9 cellular contexts compared by ENCODE assay signal in the genomic region with DNA sequence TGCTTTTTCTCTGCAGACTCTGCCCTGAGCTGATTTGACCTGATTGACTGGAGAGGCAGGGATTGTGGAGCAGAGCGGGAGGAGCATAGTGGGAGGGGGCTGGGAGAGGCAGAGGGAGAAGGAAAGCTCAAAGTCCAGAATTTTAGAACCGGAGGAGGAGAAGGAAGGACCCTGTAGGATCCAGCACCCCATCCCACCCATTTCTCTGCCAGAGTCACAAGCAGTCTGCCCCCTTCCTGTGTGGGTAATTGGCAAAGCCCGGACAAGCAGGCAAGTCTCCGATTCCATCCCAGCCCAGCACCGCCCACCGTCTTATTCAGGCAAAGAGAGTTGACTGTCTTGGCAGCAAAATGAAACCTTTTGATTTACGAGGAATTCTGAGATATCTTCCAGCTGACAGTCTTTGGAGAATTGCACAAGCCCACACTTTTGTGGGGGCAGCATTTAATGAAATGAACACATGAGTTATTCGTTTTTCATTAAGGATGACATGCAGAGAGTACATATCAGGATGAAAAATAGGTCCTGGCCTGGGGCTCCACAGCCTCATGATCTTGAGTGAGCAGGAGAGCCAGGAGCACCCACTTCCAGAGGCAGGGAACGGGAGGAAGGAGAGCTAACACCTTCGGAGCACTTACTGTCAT.
DNase-seq lines count a peak whose midpoint lies in the region; ATAC-seq and TF ChIP-seq lines count a peak whose summit lies in the region.
"Had no signal": no experiment of that assay in that cellular context is flagged by ENCODE, and none has a peak within 500 bp of the region (broad histone marks: within the 10 kb centered on the region; RNA-seq: fewer than 3 reads in every experiment).

No MANE protein-coding gene starts in this region.

- no peaks in the 10 kb centered on the region for H3K36me3 Mint-ChIP-seq in Calu3 (ENCODE audit: insufficient read depth, unreplicated experiment)
- H3K36me3 Mint-ChIP-seq in CD14-positive monocyte = no peaks in the 10 kb centered on the region
- no peaks in the 10 kb centered on the region for H3K36me3 Mint-ChIP-seq in activated CD4-positive, alpha-beta T cell treated with anti-CD3 and anti-CD28 coated beads for 36 hours (ENCODE audit: low read depth)

- H3K4me3 Mint-ChIP-seq in Calu3 (ENCODE audit: low read depth, unreplicated experiment) = no peak overlapping the region
- no peak overlapping the region for H3K4me3 Mint-ChIP-seq in CD14-positive monocyte
- no peak overlapping the region for H3K4me3 Mint-ChIP-seq in activated CD4-positive, alpha-beta T cell treated with anti-CD3 and anti-CD28 coated beads for 36 hours
- H3K4me3 Mint-ChIP-seq: activated naive CD8-positive, alpha-beta T cell had no signal

- no TSS peak for BruUV-seq in Calu3 (replicated peaks; lab: Mats Ljungman, UMichigan)

- H3K27me3 Mint-ChIP-seq in Calu3 (ENCODE audit: unreplicated experiment) (peaks cover 21% of the 10 kb centered on the region), CD14-positive monocyte (ENCODE audit: low read depth in 3 of 3) (peaks cover 3 to 8% (median 4%) of the 10 kb centered on the region in 3 donors)
- peaks cover 18% of the 10 kb centered on the region for H3K27me3 Mint-ChIP-seq in activated CD4-positive, alpha-beta T cell treated with anti-CD3 and anti-CD28 coated beads for 36 hours

- H3K79me2 ChIP-seq in ACC112 (ENCODE audit: control insufficient read depth, insufficient read depth, low read length, unreplicated experiment) = no peaks in the 10 kb centered on the region

- TF ChIP-seq CTCF in Peyer's patch (IDR thresholded peaks at IDR 0.05) = no peak
- no peak for TF ChIP-seq CTCF in fibroblast of mammary gland (conservative IDR thresholded peaks at IDR 0.05; ENCODE audit: control insufficient read depth, insufficient read depth, low read depth, low read length)
- no peak for TF ChIP-seq CTCF in Calu3 (IDR thresholded peaks at IDR 0.05; ENCODE audit: unreplicated experiment)
- no peak for TF ChIP-seq CTCF in CD14-positive monocyte (IDR thresholded peaks at IDR 0.05)

- peaks cover 36% of the 10 kb centered on the region for H3K4me1 ChIP-seq in ACC112 (ENCODE audit: control insufficient read depth, insufficient read depth, low read length, unreplicated experiment)
- peaks cover 0 to 21% (median 0%) of the 10 kb centered on the region in 4 donors for H3K4me1 ChIP-seq in Peyer's patch

- DNase-seq in Peyer's patch (peak in 1 of 3 donors; percentile 50), fibroblast of mammary gland (ENCODE audit: low read depth) (peak; percentile 99), nucleus accumbens (lab: John Stamatoyannopoulos, UW) (peak in 33 of 56 donors; percentile 18 to 78 (median 45)), Calu3 (no peak), CD14-positive monocyte (ENCODE audit: low spot score) (no peak), NCI-H1105 treated with DMSO at 0.1 percent for 48 hours (lab: John Stamatoyannopoulos, UW) (no peak)
- DNase-seq in activated CD4-positive, alpha-beta T cell treated with anti-CD3 and anti-CD28 coated beads for 36 hours = no peak

- H2AFZ ChIP-seq in ACC112 (ENCODE audit: low read length, unreplicated experiment) = peak overlapping the region; percentile 35

- no peak for TF ChIP-seq POLR2A in Peyer's patch (IDR thresholded peaks at IDR 0.05)

- peak overlapping the region; percentile 38 for H3K4me3 ChIP-seq in ACC112 (ENCODE audit: low read depth, low read length)
- H3K4me3 ChIP-seq in Peyer's patch = no peak overlapping the region
- H3K4me3 ChIP-seq in fibroblast of mammary gland (ENCODE audit: control insufficient read depth, low read depth, low read length) = no peak overlapping the region

- no peaks in the 10 kb centered on the region for H3K27me3 ChIP-seq in ACC112 (ENCODE audit: insufficient read depth, low read length)
- H3K27me3 ChIP-seq in Peyer's patch = no peaks in the 10 kb centered on the region

- POLR2A ChIA-PET in activated CD4-positive, alpha-beta T cell treated with anti-CD3 and anti-CD28 coated beads for 36 hours (lab: Charles Lee) = no interaction called here

- H3K27ac Mint-ChIP-seq in Calu3 (ENCODE audit: unreplicated experiment) = no peak overlapping the region
- no peak overlapping the region for H3K27ac Mint-ChIP-seq in CD14-positive monocyte
- H3K27ac Mint-ChIP-seq in activated CD4-positive, alpha-beta T cell treated with anti-CD3 and anti-CD28 coated beads for 36 hours = no peak overlapping the region
- H3K27ac Mint-ChIP-seq: activated naive CD8-positive, alpha-beta T cell had no signal

- no peaks in the 10 kb centered on the region for H3K4me1 Mint-ChIP-seq in Calu3 (ENCODE audit: low read depth, unreplicated experiment)
- H3K4me1 Mint-ChIP-seq in CD14-positive monocyte = peaks cover 10% of the 10 kb centered on the region
- H3K4me1 Mint-ChIP-seq in activated CD4-positive, alpha-beta T cell treated with anti-CD3 and anti-CD28 coated beads for 36 hours = no peaks in the 10 kb centered on the region

- no peaks in the 10 kb centered on the region for H3K9me3 ChIP-seq in Peyer's patch

- H3K36me3 ChIP-seq in ACC112 (ENCODE audit: insufficient read depth, low read length) (no peaks in the 10 kb centered on the region), Peyer's patch (no peaks in the 10 kb centered on the region)

- CTCF ChIA-PET in Calu3 (lab: Charles Lee) = interaction anchor here (0.5 kb wide), 1 partner anchor 538 kb away, joined by 3 read pairs; no protein-coding TSS in a partner anchor
- CTCF ChIA-PET in activated CD4-positive, alpha-beta T cell treated with anti-CD3 and anti-CD28 coated beads for 36 hours (lab: Charles Lee) = no interaction called here

- H3K9me3 Mint-ChIP-seq in Calu3 (ENCODE audit: low read depth, unreplicated experiment) (peaks cover 6% of the 10 kb centered on the region), CD14-positive monocyte (peaks cover 0 to 5% (median 0%) of the 10 kb centered on the region in 7 donors)
- peaks cover 9% of the 10 kb centered on the region for H3K9me3 Mint-ChIP-seq in activated CD4-positive, alpha-beta T cell treated with anti-CD3 and anti-CD28 coated beads for 36 hours (ENCODE audit: low read depth)

- H3K27ac ChIP-seq in ACC112 (ENCODE audit: low read depth, low read length) (peak overlapping the region; percentile 92), Peyer's patch (peak overlapping the region in 3 of 4 donors; percentile 28 to 76 (median 33))

- no peak for ATAC-seq in activated CD4-positive, alpha-beta T cell treated with anti-CD3 and anti-CD28 coated beads for 36 hours

- intact Hi-C loops in Calu3 (cut with micrococcal nuclease; ENCODE audit: unreplicated experiment) (no loop called here), CD14-positive monocyte (cut with micrococcal nuclease) (no loop called here)
- intact Hi-C loops in activated CD4-positive, alpha-beta T cell treated with anti-CD3 and anti-CD28 coated beads for 36 hours (cut with DNase I, micrococcal nuclease) = no loop called here

Comparison
In these comparisons a context has a peak if more than half of its experiments do, and no peak if none do; other contexts are left out.
1. DNase-seq: peak in fibroblast of mammary gland (single experiment) and nucleus accumbens (33 of 56); none in Calu3 (single experiment), CD14-positive monocyte (single experiment), NCI-H1105 treated with DMSO at 0.1 percent for 48 hours (single experiment) and activated CD4-positive, alpha-beta T cell treated with anti-CD3 and anti-CD28 coated beads for 36 hours (single experiment).